ENCODE assay signal across 14 cellular contexts in the genomic region with DNA sequence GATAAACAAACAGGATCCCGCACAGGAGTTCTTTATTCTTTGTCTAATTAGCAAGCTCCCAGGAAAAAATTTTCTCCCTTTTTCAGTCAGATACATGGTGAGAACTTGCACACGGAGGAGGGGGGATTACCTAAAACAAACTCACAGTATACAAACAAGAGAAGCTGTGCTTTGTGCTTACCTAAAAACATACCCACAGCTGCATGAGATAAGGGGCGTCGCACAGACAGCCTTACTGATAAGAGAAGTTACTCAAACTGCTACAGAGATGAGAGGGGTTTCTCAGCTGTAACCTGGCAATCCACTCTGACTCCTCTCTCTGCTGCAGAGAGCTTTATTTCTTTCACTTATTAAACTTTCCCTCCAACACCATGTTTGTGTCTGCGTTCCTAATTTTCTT. TPM values are rescaled to one million over a fixed set of nuclear protein-coding genes. Genes with fewer than 3 reads are reported as not detected.
DNase-seq lines count a peak whose midpoint lies in the region; ATAC-seq, FAIRE-seq and TF ChIP-seq lines count a peak whose summit lies in the region.
"Had no signal": no experiment of that assay in that cellular context is flagged by ENCODE, and none has a peak within 500 bp of the region (broad histone marks: within the 10 kb centered on the region; RNA-seq: fewer than 3 reads in every experiment).

No MANE protein-coding gene starts in this region.

- POLR2A ChIA-PET in GM12878 (lab: Charles Lee) = interaction anchor here (0.7 to 1.7 kb wide), 4 partner anchors 9 to 58 kb away, joined by 3 to 4 read pairs (median 4); no protein-coding TSS in a partner anchor

- H3K4me1 ChIP-seq in GM12878 (ENCODE audit: control insufficient read depth, insufficient read depth, low read length) (peaks cover 9% of the 10 kb centered on the region), mesendoderm (ENCODE audit: control insufficient read depth, low read depth, low read length) (no peaks in the 10 kb centered on the region), vagina (peaks cover 29% of the 10 kb centered on the region)

- H3K36me3 ChIP-seq in GM12878 (ENCODE audit: control insufficient read depth in 2 of 2, insufficient read depth in 2 of 2, low read length in 1 of 2) (no peaks in the 10 kb centered on the region), mesendoderm (ENCODE audit: control insufficient read depth, insufficient read depth, low read length) (no peaks in the 10 kb centered on the region), vagina (no peaks in the 10 kb centered on the region)
- H3K36me3 ChIP-seq: stomach had no signal

- no peak overlapping the region for H2AK5ac ChIP-seq in mesendoderm (ENCODE audit: low read length)

- H3K9me3 ChIP-seq in GM12878 (replicated peaks; ENCODE audit: control insufficient read depth, insufficient read depth, low read length) = no peaks in the 10 kb centered on the region
- no peaks in the 10 kb centered on the region for H3K9me3 ChIP-seq in vagina
- H3K9me3 ChIP-seq: stomach had no signal

- H3K4me3 ChIP-seq in Jurkat, Clone E6-1 (ENCODE audit: low read length) = no peak overlapping the region
- no peak overlapping the region for H3K4me3 ChIP-seq in GM12878
- no peak overlapping the region for H3K4me3 ChIP-seq in mesendoderm (ENCODE audit: low read length)
- no peak overlapping the region for H3K4me3 ChIP-seq in vagina
- H3K4me3 ChIP-seq: stomach had no signal

- SMC1A ChIA-PET in GM12878 (lab: Charles Lee; ENCODE audit: uncharacterized antibody, unreplicated experiment) = interaction anchor here (0.7 to 3.3 kb wide), 18 partner anchors 9 to 115 kb away, joined by 3 to 20 read pairs (median 4); no protein-coding TSS in a partner anchor

- peak; percentile 28 for DNase-seq in Jurkat, Clone E6-1 (ENCODE audit: low read depth, low spot score)
- DNase-seq in GM12878 (ENCODE audit: low read depth, low spot score) (no peak), mesendoderm (peak; percentile 76), vagina (ENCODE audit: extremely low spot score in 2 of 2) (no peak), NCI-H2029 treated with DMSO at 0.1 percent for 48 hours (lab: John Stamatoyannopoulos, UW) (no peak), nucleus accumbens (lab: John Stamatoyannopoulos, UW) (no peak), dermis blood vessel endothelial cell (no peak)
- DNase-seq: activated B cell treated with CpG ODN at 0.5 μM for 24 hours; activated gamma-delta T cell treated with Interleukin-2 at 50 U/mL for 16 hours; CD4-positive, alpha-beta memory T cell; left cardiac atrium; NCI-H2081 treated with DMSO at 0.1 percent for 48 hours; posterior cingulate gyrus; stomach had no signal

- no TSS peak for BruUV-seq in GM12878 (replicated peaks; lab: Mats Ljungman, UMichigan)

- peak; percentile 73 for ATAC-seq in GM12878

- no peak for FAIRE-seq in GM12878 (lab: Jason Lieb, UNC)

- no peak overlapping the region for H3K27ac ChIP-seq in GM12878 (ENCODE audit: control insufficient read depth, insufficient read depth)
- peak overlapping the region; percentile 9 for H3K27ac ChIP-seq in mesendoderm (ENCODE audit: low read depth, low read length)
- H3K27ac ChIP-seq in vagina = peak overlapping the region; percentile 43

- peak overlapping the region; percentile 34 for H2BK120ac ChIP-seq in mesendoderm (ENCODE audit: low read depth, low read length)

- no peaks in the 10 kb centered on the region for H4K20me1 ChIP-seq in GM12878 (ENCODE audit: control insufficient read depth, insufficient read depth)

- H3K23ac ChIP-seq in mesendoderm (ENCODE audit: low read length) = no peak overlapping the region

- TF ChIP-seq EP300 in GM12878 (IDR thresholded peaks at IDR 0.05; ENCODE audit: borderline replicate concordance in 1 of 2, control insufficient read depth in 1 of 2, low read depth in 2 of 2, low read length in 2 of 2) = no peak

- in situ Hi-C loops in GM12878 (cut with MboI) = no loop called here

- intact Hi-C loops in GM12878 (cut with micrococcal nuclease; ENCODE audit: unreplicated experiment) (no loop called here), vagina (cut with DNase I) (no loop called here)

- H3K27me3 ChIP-seq in GM12878 (replicated peaks in 1 of 2; ENCODE audit: control insufficient read depth in 2 of 2, insufficient read depth in 2 of 2, low read length in 1 of 2) (no peaks in the 10 kb centered on the region), mesendoderm (ENCODE audit: insufficient read depth, low read length, poor library complexity) (no peaks in the 10 kb centered on the region), vagina (no peaks in the 10 kb centered on the region)
- H3K27me3 ChIP-seq: stomach had no signal

- no peak overlapping the region for H4K8ac ChIP-seq in mesendoderm (ENCODE audit: low read depth, low read length)

- H4K5ac ChIP-seq in mesendoderm (ENCODE audit: low read length) = no peak overlapping the region

- WGBS in GM12878 (ENCODE audit: insufficient coverage, insufficient replicate concordance, low lambda C conversion rate, missing lambda C conversion rate) = 31% methylated on average over 5 of the region's 5 CpGs
- WGBS in mesendoderm (ENCODE audit: extremely low coverage, insufficient coverage, low lambda C conversion rate) = no CpG with 5 or more reads among the region's 5 CpGs

- H3K4ac ChIP-seq in mesendoderm (ENCODE audit: low read depth, low read length) = no peak overlapping the region

- H3K9ac ChIP-seq in GM12878 (ENCODE audit: control insufficient read depth, insufficient read depth, low read length) (no peak overlapping the region), mesendoderm (ENCODE audit: low read length) (no peak overlapping the region)

- TF ChIP-seq RAD21 in GM12878 (IDR thresholded peaks at IDR 0.05; ENCODE audit: insufficient read depth, low read depth, low read length) = no peak

- no peak for TF ChIP-seq POLR2A in GM12878 (IDR thresholded peaks at IDR 0.05; ENCODE audit: low read depth, low read length)
- no peak for TF ChIP-seq POLR2A in vagina (IDR thresholded peaks at IDR 0.05)

- no peak overlapping the region for H2BK15ac ChIP-seq in mesendoderm (replicated peaks; ENCODE audit: low read depth)

- no peaks in the 10 kb centered on the region for H3K79me1 ChIP-seq in mesendoderm (ENCODE audit: low read length)

- CTCF ChIA-PET in GM12878 (lab: Yijun Ruan, JAX) = interaction anchor here (1.3 to 2.5 kb wide), 5 partner anchors 8 to 142 kb away, joined by 3 to 8 read pairs (median 4); a partner anchor contains a TSS

- H3K4me2 ChIP-seq in GM12878 (ENCODE audit: control insufficient read depth, insufficient read depth) (no peak overlapping the region), mesendoderm (ENCODE audit: low read length) (no peak overlapping the region)

- peak overlapping the region; percentile 19 for H3K56ac ChIP-seq in mesendoderm (ENCODE audit: low read length)

- H2BK5ac ChIP-seq in mesendoderm (ENCODE audit: low read length) = no peak overlapping the region

- no peak for TF ChIP-seq CTCF in GM12878 (IDR thresholded peaks at IDR 0.05 in 2 of 3, conservative IDR thresholded peaks at IDR 0.05 in 1 of 3; ENCODE audit: control insufficient read depth in 2 of 3, extremely low read depth in 1 of 3, insufficient read depth in 1 of 3, low read depth in 3 of 3, low read length in 3 of 3)
- no peak for TF ChIP-seq CTCF in vagina (IDR thresholded peaks at IDR 0.05)

- RAD21 ChIA-PET in GM12878 (lab: Charles Lee; ENCODE audit: unreplicated experiment) = interaction anchor here (1.0 to 2.3 kb wide), 9 partner anchors 11 to 158 kb away, joined by 3 to 12 read pairs (median 6); a partner anchor contains a TSS

- no peak overlapping the region for H3K18ac ChIP-seq in mesendoderm (ENCODE audit: low read length)

- H3K79me2 ChIP-seq in GM12878 (ENCODE audit: control insufficient read depth, insufficient read depth, low read length) (no peaks in the 10 kb centered on the region), mesendoderm (ENCODE audit: control insufficient read depth, insufficient read depth, low read length) (no peaks in the 10 kb centered on the region)

- no peak overlapping the region for H2AFZ ChIP-seq in GM12878 (ENCODE audit: control insufficient read depth, low read depth, low read length)

TF ChIP-seq in GM12878, 131 proteins besides CTCF, POLR2A, EP300 and RAD21:
- no peak for TF ChIP-seq BMI1 (IDR thresholded peaks at IDR 0.05; ENCODE audit: borderline replicate concordance)
- TF ChIP-seq JUNB (IDR thresholded peaks at IDR 0.05) = peak; percentile 41
- TF ChIP-seq TCF12 (IDR thresholded peaks at IDR 0.05; ENCODE audit: low read depth, low read length) = 0 out of 2 replicates have a peak, but pooled peaks have one; percentile 14
- 0 out of 4 replicates have a peak, but pooled peaks of 1 of the 2 experiments have one; percentile 15 for TF ChIP-seq ETV6 (conservative IDR thresholded peaks at IDR 0.05 in 1 of 2, IDR thresholded peaks at IDR 0.05 in 1 of 2; ENCODE audit: borderline replicate concordance in 1 of 2, low read depth in 1 of 2)

RNA-seq across cellular contexts. Expression of a gene that starts 32.9 kb away (rescaled TPM):
- polyA plus RNA-seq in Jurkat, Clone E6-1 (2012; ENCODE audit: insufficient read depth, insufficient read length) = 13.5 TPM
- total RNA-seq in GM12878 (2013; cell fraction: nucleolus; rRNA removed) = 208 and 222 TPM in 2 replicates
- total RNA-seq in GM12878 (2014; rRNA removed) (11.0 and 12.0 TPM in 2 replicates), GM12878 (2014; rRNA removed; fragmentation: Illumina TruSeq; extraction: Trizol) (10.7 and 12.0 TPM in 2 replicates), GM12878 (2021) (9.7 and 11.4 TPM in 2 replicates), vagina (16.2 TPM), dermis blood vessel endothelial cell (9.9 and 13.7 TPM in 2 replicates)
- 3.8 TPM for polyA plus RNA-seq in GM12878 (2011; ENCODE audit: low read depth)
- polyA plus RNA-seq in GM12878 (2011; rRNA removed) (60.9 and 76.3 TPM in 2 replicates), GM12878 (2014; fragmentation: Illumina TruSeq; extraction: Trizol) (11.3 and 13.5 TPM in 2 replicates), GM12878 (2014; fragmentation: Nextera tagmentation; extraction: Ambion mirVana) (1 to 10 TPM; 5.6 to 7.5 TPM), GM12878 (2014; rRNA removed) (8.4 and 9.6 TPM in 2 replicates), GM12878 (2016; fragmentation: Nextera tagmentation; extraction: Ambion mirVana) (1 to 10 TPM; 5.2 to 6.3 TPM)
- polyA plus RNA-seq in GM12878 (2011; cell fraction: cytosol; rRNA removed) = 31.9 and 36.9 TPM in 2 replicates
- 55.5 and 60.3 TPM in 2 replicates for polyA plus RNA-seq in GM12878 (2011; cell fraction: nucleus; rRNA removed)
- polyA plus RNA-seq in GM12878 (2012) = 4.4 and 5.5 TPM in 2 replicates
- polyA minus RNA-seq in GM12878 (2011; rRNA and poly(A)+ RNA removed) = 62.2 and 83.2 TPM in 2 replicates
- 13.5 and 18.3 TPM in 2 replicates for polyA minus RNA-seq in GM12878 (2011; cell fraction: cytosol; rRNA and poly(A)+ RNA removed)
- polyA minus RNA-seq in GM12878 (2011; cell fraction: nucleus; rRNA and poly(A)+ RNA removed) = 42.6 and 63.8 TPM in 2 replicates
- 1.3 TPM for polyA plus RNA-seq in mesendoderm (2013, experiment 1 of 2)
- 0.92 TPM for polyA plus RNA-seq in mesendoderm (2013, experiment 2 of 2)

Comparison
In these comparisons a context has a peak if more than half of its experiments do, and no peak if none do; other contexts are left out.
1. DNase-seq: peak in Jurkat, Clone E6-1 (single experiment) and mesendoderm (single experiment); none in GM12878 (single experiment), vagina (0 of 2), NCI-H2029 treated with DMSO at 0.1 percent for 48 hours (single experiment), nucleus accumbens (0 of 56) and dermis blood vessel endothelial cell (single experiment).